10 cellular contexts compared by ENCODE assay signal in genomic region chr20:50804453-50805348, GRCh38. TPM values are rescaled to one million over a fixed set of nuclear protein-coding genes. Genes with fewer than 3 reads are reported as not detected.
DNase-seq lines count a peak whose midpoint lies in the region; ATAC-seq, FAIRE-seq and TF ChIP-seq lines count a peak whose summit lies in the region.
"Had no signal": no experiment of that assay in that cellular context is flagged by ENCODE, and none has a peak within 500 bp of the region (broad histone marks: within the 10 kb centered on the region; RNA-seq: fewer than 3 reads in every experiment).

No MANE protein-coding gene starts in this region.

- no peak for TF ChIP-seq EP300 in GM12878 (IDR thresholded peaks at IDR 0.05; ENCODE audit: borderline replicate concordance in 1 of 2, control insufficient read depth in 1 of 2, low read depth in 2 of 2, low read length in 2 of 2)

- no peak for TF ChIP-seq POLR2A in GM12878 (IDR thresholded peaks at IDR 0.05; ENCODE audit: low read depth, low read length)

- CTCF ChIA-PET in GM12878 (lab: Yijun Ruan, JAX), result interaction anchor here (0.9 to 1.5 kb wide), 2 partner anchors 122 to 125 kb away, joined by 4 to 5 read pairs; no protein-coding TSS in a partner anchor

- peaks cover 79% of the 10 kb centered on the region for H3K4me1 ChIP-seq in BLaER1
- peaks cover 16% of the 10 kb centered on the region for H3K4me1 ChIP-seq in OCI-LY3 (ENCODE audit: low read length)
- H3K4me1 ChIP-seq in GM12878 (ENCODE audit: control insufficient read depth, insufficient read depth, low read length), result peaks cover 34% of the 10 kb centered on the region

- H2AFZ ChIP-seq in OCI-LY3 (ENCODE audit: low read depth, low read length) (peak overlapping the region; percentile 13), GM12878 (ENCODE audit: control insufficient read depth, low read depth, low read length) (peak overlapping the region; percentile 63)

- H3K36me3 ChIP-seq in BLaER1 (peaks cover 54% of the 10 kb centered on the region), OCI-LY3 (replicated peaks; ENCODE audit: low read depth, low read length) (no peaks in the 10 kb centered on the region), GM12878 (ENCODE audit: control insufficient read depth in 2 of 2, insufficient read depth in 2 of 2, low read length in 1 of 2) (0 out of 4 replicates have a peak, but pooled peaks cover 1 to 2% of the 10 kb centered on the region in 2 experiments)

- H3K27me3 ChIP-seq in BLaER1 (no peaks in the 10 kb centered on the region), OCI-LY3 (ENCODE audit: low read depth, low read length) (no peaks in the 10 kb centered on the region), GM12878 (replicated peaks in 1 of 2; ENCODE audit: control insufficient read depth in 2 of 2, insufficient read depth in 2 of 2, low read length in 1 of 2) (no peaks in the 10 kb centered on the region)

- in situ Hi-C loops in GM12878 (cut with MboI), result loop anchor here (10.0 to 25.0 kb wide), 2 partner anchors 290 to 1383 kb away; partner anchors contain the start of genes PTPN1 and ZFP64

- H3K27ac ChIP-seq in BLaER1 (peak overlapping the region; percentile 66), OCI-LY3 (ENCODE audit: low read length) (no peak overlapping the region), GM12878 (ENCODE audit: control insufficient read depth, insufficient read depth) (peak overlapping the region; percentile 84)
- H3K27ac ChIP-seq: RWPE1 had no signal

- no TSS peak for BruUV-seq in GM12878 (replicated peaks; lab: Mats Ljungman, UMichigan)

- peak overlapping the region; percentile 87 for H3K4me2 ChIP-seq in BLaER1
- H3K4me2 ChIP-seq in OCI-LY3 (ENCODE audit: low read length), result peak overlapping the region; percentile 36
- peak overlapping the region; percentile 98 for H3K4me2 ChIP-seq in GM12878 (ENCODE audit: control insufficient read depth, insufficient read depth)

- intact Hi-C loops in GM12878 (cut with micrococcal nuclease; ENCODE audit: unreplicated experiment), result no loop called here

- H3K9ac ChIP-seq in BLaER1, result peak overlapping the region; percentile 70
- H3K9ac ChIP-seq in OCI-LY3 (ENCODE audit: low read length), result 0 out of 2 replicates have a peak overlapping the region, but pooled peaks have one; percentile 0
- H3K9ac ChIP-seq in GM12878 (ENCODE audit: control insufficient read depth, insufficient read depth, low read length), result peak overlapping the region; percentile 66

- H4K20me1 ChIP-seq in BLaER1, result 0 out of 2 replicates have a peak, but pooled peaks cover 10% of the 10 kb centered on the region
- H4K20me1 ChIP-seq in OCI-LY3 (ENCODE audit: insufficient read depth, low read length), result no peaks in the 10 kb centered on the region
- no peaks in the 10 kb centered on the region for H4K20me1 ChIP-seq in GM12878 (ENCODE audit: control insufficient read depth, insufficient read depth)

- TF ChIP-seq CTCF in OCI-LY3 (IDR thresholded peaks at IDR 0.05; ENCODE audit: low read depth, low read length) (no peak), GM12878 (IDR thresholded peaks at IDR 0.05 in 2 of 3, conservative IDR thresholded peaks at IDR 0.05 in 1 of 3; ENCODE audit: control insufficient read depth in 2 of 3, extremely low read depth in 1 of 3, insufficient read depth in 1 of 3, low read depth in 3 of 3, low read length in 3 of 3) (no peak)

- POLR2A ChIA-PET in GM12878 (lab: Charles Lee), result interaction anchor here (1.5 kb wide), 1 partner anchor 10 kb away, joined by 8 read pairs; the partner anchor contains the start of gene BCAS4

- RAD21 ChIA-PET in GM12878 (lab: Charles Lee; ENCODE audit: unreplicated experiment), result no interaction called here

- no peak for DNase-seq in GM12878 (ENCODE audit: low read depth, low spot score)
- DNase-seq in NCI-H187 (lab: John Stamatoyannopoulos, UW), result no peak
- DNase-seq in MV-4-11 (lab: John Stamatoyannopoulos, UW), result no peak
- DNase-seq in NCI-H2227 (lab: John Stamatoyannopoulos, UW; ENCODE audit: unreplicated experiment), result no peak
- no peak for DNase-seq in NCI-H82 treated with DMSO at 0.1 percent for 48 hours (lab: John Stamatoyannopoulos, UW; ENCODE audit: unreplicated experiment)
- DNase-seq: nephron progenitor cell had no signal

- under 1% methylated on average over 11 of the region's 11 CpGs for WGBS in GM12878 (ENCODE audit: insufficient coverage, insufficient replicate concordance, low lambda C conversion rate, missing lambda C conversion rate)

- FAIRE-seq in GM12878 (lab: Jason Lieb, UNC), result peak; percentile 31

- H3K9me3 ChIP-seq in BLaER1 (peaks cover 29% of the 10 kb centered on the region), OCI-LY3 (ENCODE audit: insufficient read depth, low read length) (no peaks in the 10 kb centered on the region), GM12878 (replicated peaks; ENCODE audit: control insufficient read depth, insufficient read depth, low read length) (no peaks in the 10 kb centered on the region)

- peak; percentile 48 for ATAC-seq in GM18502 (IDR thresholded peaks at IDR 0.05; ENCODE audit: poor library complexity, unreplicated experiment)
- ATAC-seq in GM12878, result peak; percentile 65

- H3K79me2 ChIP-seq in OCI-LY3 (ENCODE audit: low read length) (no peaks in the 10 kb centered on the region), GM12878 (ENCODE audit: control insufficient read depth, insufficient read depth, low read length) (peaks cover 72% of the 10 kb centered on the region)

- SMC1A ChIA-PET in GM12878 (lab: Charles Lee; ENCODE audit: uncharacterized antibody, unreplicated experiment), result interaction anchor here (0.7 to 1.6 kb wide), 3 partner anchors 8 to 14 kb away, joined by 3 to 5 read pairs (median 4); partner anchors contain the start of gene BCAS4

- TF ChIP-seq RAD21 in GM12878 (IDR thresholded peaks at IDR 0.05; ENCODE audit: insufficient read depth, low read depth, low read length), result no peak

- H3K4me3 ChIP-seq in BLaER1, result peak overlapping the region; percentile 35; the same call in 1 of the 2 replicates
- H3K4me3 ChIP-seq in OCI-LY3 (ENCODE audit: low read length), result peak overlapping the region; percentile 5
- peak overlapping the region; percentile 49 for H3K4me3 ChIP-seq in GM12878

TF ChIP-seq in GM12878, 131 proteins besides CTCF, POLR2A, EP300 and RAD21 (continues in another document):
- TF ChIP-seq NFIC (IDR thresholded peaks at IDR 0.05; ENCODE audit: low read depth, low read length), result peak; percentile 70
- TF ChIP-seq HCFC1 (IDR thresholded peaks at IDR 0.05; ENCODE audit: low read length), result no peak
- TF ChIP-seq ZNF24 (IDR thresholded peaks at IDR 0.05), result peak; percentile 20; the same call in 1 of the 2 replicates
- TF ChIP-seq ZNF384 (IDR thresholded peaks at IDR 0.05; ENCODE audit: borderline replicate concordance, low read depth, low read length), result no peak
- TF ChIP-seq MTA2 (IDR thresholded peaks at IDR 0.05; ENCODE audit: low read depth), result 0 out of 2 replicates have a peak, but pooled peaks have one; percentile 18
- TF ChIP-seq FOXM1 (IDR thresholded peaks at IDR 0.05; ENCODE audit: low read depth, low read length), result 0 out of 2 replicates have a peak, but pooled peaks have one; percentile 41
- peak in 1 of 2 experiments; percentile 67; a peak in 1 of 4 replicates for TF ChIP-seq SRF (IDR thresholded peaks at IDR 0.05; ENCODE audit: low read depth in 2 of 2, low read length in 2 of 2)
- no peak for TF ChIP-seq MYC (IDR thresholded peaks at IDR 0.05; ENCODE audit: insufficient read depth, insufficient read length, insufficient replicate concordance, low read length, severe bottlenecking)
- no peak for TF ChIP-seq NBN (IDR thresholded peaks at IDR 0.05)
- no peak for TF ChIP-seq TCF3 (IDR thresholded peaks at IDR 0.05; ENCODE audit: borderline replicate concordance, insufficient read depth, low read depth, low read length)

RNA-seq across cellular contexts. Expression of gene BCAS4, which starts 9.8 kb away (rescaled TPM):
- total RNA-seq in GM12878 (2013; cell fraction: nucleolus; rRNA removed), result 33.2 and 41.2 TPM in 2 replicates
- total RNA-seq in GM12878 (2014; rRNA removed) (196 and 212 TPM in 2 replicates), GM12878 (2014; rRNA removed; fragmentation: Illumina TruSeq; extraction: Trizol) (30.7 and 40.4 TPM in 2 replicates), GM12878 (2021) (84.3 and 90.1 TPM in 2 replicates)
- 197 TPM for polyA plus RNA-seq in GM12878 (2011; ENCODE audit: low read depth)
- polyA plus RNA-seq in GM12878 (2011; rRNA removed) (21.8 and 31.5 TPM in 2 replicates), GM12878 (2014; fragmentation: Illumina TruSeq; extraction: Trizol) (19.5 and 30.1 TPM in 2 replicates), GM12878 (2014; fragmentation: Nextera tagmentation; extraction: Ambion mirVana) (10 to 100 TPM; 14.8 to 34.2 TPM), GM12878 (2014; rRNA removed) (214 and 266 TPM in 2 replicates), GM12878 (2016; fragmentation: Nextera tagmentation; extraction: Ambion mirVana) (100 to 1,000 TPM; 127 to 132 TPM)
- 28.9 and 69.9 TPM in 2 replicates for polyA plus RNA-seq in GM12878 (2011; cell fraction: cytosol; rRNA removed)
- 43.0 and 45.6 TPM in 2 replicates for polyA plus RNA-seq in GM12878 (2011; cell fraction: nucleus; rRNA removed)
- 87.8 and 101 TPM in 2 replicates for polyA plus RNA-seq in GM12878 (2012)
- 13.5 and 16.0 TPM in 2 replicates for polyA minus RNA-seq in GM12878 (2011; rRNA and poly(A)+ RNA removed)
- polyA minus RNA-seq in GM12878 (2011; cell fraction: cytosol; rRNA and poly(A)+ RNA removed), result 5.9 and 7.5 TPM in 2 replicates
- polyA minus RNA-seq in GM12878 (2011; cell fraction: nucleus; rRNA and poly(A)+ RNA removed), result 13.7 and 22.7 TPM in 2 replicates

Comparison
In these comparisons a context has a peak if more than half of its experiments do, and no peak if none do; other contexts are left out.
1. H3K4me2 ChIP-seq: peak in every context shown above with its lines; median percentile 98 in GM12878; 87 in BLaER1; 36 in OCI-LY3.
2. H3K9ac ChIP-seq: peak in every context shown above with its lines; median percentile 70 in BLaER1; 66 in GM12878; 0 in OCI-LY3.